In genomic region chr3:171339606-171340005, GRCh38 we compare ENCODE assay signal across 18 cellular contexts.
DNase-seq lines count a peak whose midpoint lies in the region; ATAC-seq, FAIRE-seq and TF ChIP-seq lines count a peak whose summit lies in the region.
"Had no signal": no experiment of that assay in that cellular context is flagged by ENCODE, and none has a peak within 500 bp of the region (broad histone marks: within the 10 kb centered on the region; RNA-seq: fewer than 3 reads in every experiment).

No MANE protein-coding gene starts in this region.

- H3K4me1 ChIP-seq in lung (ENCODE audit: control insufficient read depth in 2 of 2, insufficient read depth in 2 of 2, low read length in 2 of 2), result peaks cover 0 to 11% of the 10 kb centered on the region in 2 donors
- H3K4me1 ChIP-seq: uterus had no signal

- H3K27ac ChIP-seq in lung (ENCODE audit: low read depth in 1 of 2, low read length in 1 of 2), result peak overlapping the region in 1 of 2 donors; percentile 2
- H3K27ac ChIP-seq: brain microvascular endothelial cell, SK-N-MC, uterus had no signal

- 51 to 75% methylated on average over 4 of the region's 4 CpGs for WGBS in lung, 2 donors

- no peak for TF ChIP-seq CTCF in lung (IDR thresholded peaks at IDR 0.05; ENCODE audit: control extremely low read depth, extremely low read depth)

- H3K4me3 ChIP-seq in lung, result no peak overlapping the region
- H3K4me3 ChIP-seq: SK-N-MC, uterus had no signal

- H3K27me3 ChIP-seq in lung (ENCODE audit: control insufficient read depth, insufficient read depth), result no peaks in the 10 kb centered on the region
- H3K27me3 ChIP-seq: brain microvascular endothelial cell, uterus had no signal

- no peaks in the 10 kb centered on the region for H3K9me3 ChIP-seq in lung (ENCODE audit: control insufficient read depth in 2 of 2, insufficient read depth in 1 of 2, low read length in 1 of 2)
- H3K9me3 ChIP-seq: uterus had no signal

- peak; percentile 96 for DNase-seq in COR-L47 (lab: John Stamatoyannopoulos, UW)
- DNase-seq in NCI-H2081 treated with DMSO at 0.1 percent for 48 hours (lab: John Stamatoyannopoulos, UW), result peak; percentile 33
- peak; percentile 23 to 57 for DNase-seq in T47D (ENCODE audit: low read depth in 1 of 2, low spot score in 1 of 2)
- peak; percentile 75 for DNase-seq in lung (ENCODE audit: low spot score)
- DNase-seq in hepatic stellate cell (ENCODE audit: low spot score), result no peak
- no peak for DNase-seq in GDM1 (lab: John Stamatoyannopoulos, UW)
- DNase-seq in GM19239 (ENCODE audit: insufficient read length, low spot score), result no peak
- DNase-seq: activated B cell treated with CpG ODN at 0.5 μM for 24 hours; activated CD4-positive, alpha-beta memory T cell treated with anti-CD3 and anti-CD28 coated beads for 36 hours; activated effector memory CD4-positive, alpha-beta T cell treated with Interleukin-2 at 50 U/mL for 16 hours; brain microvascular endothelial cell; left ventricle myocardium superior; NCI-H1694 treated with DMSO at 0.1 percent for 48 hours; NCI-H510A treated with DMSO at 0.1 percent for 48 hours; uterus had no signal

- no peaks in the 10 kb centered on the region for H3K36me3 ChIP-seq in lung (ENCODE audit: control insufficient read depth in 2 of 2, insufficient read depth in 2 of 2, low read length in 2 of 2)
- H3K36me3 ChIP-seq: brain microvascular endothelial cell, uterus had no signal

- in situ Hi-C loops in T47D (cut with HindIII; ENCODE audit: low pct_unique_long_range_greater_than_20kb, low sequenced_read_pairs), result no loop called here

- no peak for FAIRE-seq in GM19239 (lab: Jason Lieb, UNC)

- ATAC-seq in lung (ENCODE audit: insufficient read depth, low FRiP score) (no peak), HG02884 (IDR thresholded peaks at IDR 0.05; ENCODE audit: unreplicated experiment) (no peak)
- ATAC-seq: HCT116, left ventricle myocardium superior had no signal

Comparison
In these comparisons a context has a peak if more than half of its experiments do, and no peak if none do; other contexts are left out.
1. DNase-seq: peak in COR-L47 (single experiment), NCI-H2081 treated with DMSO at 0.1 percent for 48 hours (single experiment), T47D (2 of 2) and lung (single experiment); none in hepatic stellate cell (single experiment), GDM1 (single experiment) and GM19239 (single experiment).